ENCODE assay signal across 8 cellular contexts in the genomic region with DNA sequence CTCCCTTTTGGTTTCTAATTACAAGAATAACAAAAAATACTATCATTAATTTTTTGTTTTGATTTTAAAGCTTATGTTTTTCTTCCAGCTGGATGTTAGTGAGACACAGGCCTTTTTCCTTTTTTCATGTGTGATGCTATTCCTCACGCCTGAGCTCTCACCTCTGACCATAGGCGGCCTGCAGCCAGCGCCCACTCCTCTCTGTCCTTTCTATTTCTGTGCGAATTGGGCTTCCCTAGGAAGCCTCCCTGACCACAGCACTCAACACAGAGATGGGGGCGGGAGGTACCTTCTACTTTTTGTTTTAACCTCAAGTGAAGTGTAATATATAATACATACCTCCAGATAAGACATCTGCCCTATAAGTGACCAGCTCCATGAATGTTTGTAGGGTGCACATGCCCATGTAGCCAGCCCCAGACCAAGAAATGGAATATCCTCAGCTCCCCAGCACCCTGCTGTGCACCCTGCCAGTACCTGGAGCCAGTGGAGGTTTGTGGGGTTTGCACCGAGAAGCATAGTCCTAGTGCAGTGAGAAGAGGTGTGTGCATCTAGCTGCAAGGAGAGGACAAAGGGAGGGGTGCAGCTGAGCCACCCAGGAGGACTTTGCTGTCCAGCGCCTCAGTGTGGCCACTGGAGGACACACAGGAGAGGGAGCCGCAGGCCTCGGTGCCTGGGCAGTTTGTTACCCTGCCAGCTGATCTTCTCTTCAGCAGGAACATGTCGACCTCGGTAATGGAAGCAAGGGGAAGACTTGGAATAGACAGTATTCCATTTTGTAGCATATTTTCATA. TPM values are rescaled to one million over a fixed set of nuclear protein-coding genes. Genes with fewer than 3 reads are reported as not detected.
A peak's percentile ranks its signal among the peaks of the same experiment; 100 is the strongest.
DNase-seq lines count a peak whose midpoint lies in the region; ATAC-seq and TF ChIP-seq lines count a peak whose summit lies in the region.

No MANE protein-coding gene starts in this region.

- 0 out of 2 replicates have a peak, but pooled peaks cover 4% of the 10 kb centered on the region for H3F3A ChIP-seq in GM23338 (replicated peaks; ENCODE audit: low read depth)

- TF ChIP-seq CTCF in AG04450 (IDR thresholded peaks at IDR 0.05; ENCODE audit: low read depth, low read length) (peak; percentile 28; the same call in 1 of the 2 replicates), GM23338 (conservative IDR thresholded peaks at IDR 0.05; ENCODE audit: low read depth in 2 of 2) (peak; percentile 64 to 83), body of pancreas (IDR thresholded peaks at IDR 0.05) (peak; percentile 20 to 69 (median 53))

- H3K4me2 ChIP-seq in GM23338: no peak overlapping the region

- TF ChIP-seq POLR2A in body of pancreas (IDR thresholded peaks at IDR 0.05): no peak

- no peaks in the 10 kb centered on the region for H3K9me2 ChIP-seq in GM23338 (ENCODE audit: insufficient read depth)

- H3K36me3 ChIP-seq in GM23338 (ENCODE audit: insufficient read depth) (peaks cover 35% of the 10 kb centered on the region), body of pancreas (replicated peaks in 1 of 2; ENCODE audit: insufficient read depth in 1 of 2, low read depth in 2 of 2) (peaks cover 0 to 16% of the 10 kb centered on the region in 2 donors), SJCRH30 (no peaks in the 10 kb centered on the region; the same call in 1 of the 2 replicates)

- H3K4me1 ChIP-seq in GM23338 (ENCODE audit: insufficient read depth): no peaks in the 10 kb centered on the region
- peaks cover 63% of the 10 kb centered on the region for H3K4me1 ChIP-seq in body of pancreas
- no peaks in the 10 kb centered on the region for H3K4me1 ChIP-seq in SJCRH30

- intact Hi-C loops in body of pancreas (cut with DNase I): no loop called here

- H3K27ac ChIP-seq in AG04450 (ENCODE audit: low read depth, low read length) (no peak overlapping the region), GM23338 (ENCODE audit: low read depth) (no peak overlapping the region; the same call in 1 of the 2 replicates), body of pancreas (peak overlapping the region in 1 of 4 donors; percentile 7), SJCRH30 (no peak overlapping the region)

- H4K20me1 ChIP-seq in GM23338 (replicated peaks; ENCODE audit: insufficient read depth): peaks cover 19% of the 10 kb centered on the region

- WGBS in body of pancreas, 2 donors: 47 to 71% methylated on average over 9 to 11 of the region's 11 CpGs

- no peak overlapping the region for H3K4me3 Mint-ChIP-seq in GM23338

- POLR2A ChIA-PET in AG04450 (lab: Yijun Ruan, JAX): no interaction called here

- H3K27ac Mint-ChIP-seq in GM23338: no peak overlapping the region

- H3K4me3 ChIP-seq in AG04450 (ENCODE audit: low read depth, low read length) (no peak overlapping the region), GM23338 (no peak overlapping the region), body of pancreas (no peak overlapping the region), SJCRH30 (no peak overlapping the region)

- ATAC-seq in GM23338 (peak; percentile 98), body of pancreas (peak; percentile 83), HG03139 (IDR thresholded peaks at IDR 0.05; ENCODE audit: unreplicated experiment) (no peak)

- DNase-seq in AG04450 (ENCODE audit: low read depth, low spot score): no peak
- peak; percentile 78 for DNase-seq in GM23338 (ENCODE audit: low spot score)
- peak; percentile 70 to 80 (median 74) for DNase-seq in body of pancreas
- peak; percentile 62 for DNase-seq in left kidney (ENCODE audit: low read depth, low spot score)
- no peak for DNase-seq in SJCRH30
- no peak for DNase-seq in inferior parietal cortex (ENCODE audit: extremely low spot score)
- DNase-seq in T-helper 9 cell: no peak

- H3K36me3 Mint-ChIP-seq in GM23338 (ENCODE audit: low read depth): peaks cover 79% of the 10 kb centered on the region

- H3K9me3 ChIP-seq in AG04450 (ENCODE audit: control insufficient read depth, insufficient read depth, low read length) (peaks cover 3% of the 10 kb centered on the region; the same call in 1 of the 2 replicates), body of pancreas (no peaks in the 10 kb centered on the region), SJCRH30 (replicated peaks) (no peaks in the 10 kb centered on the region)

- no peaks in the 10 kb centered on the region; the same call in 2 of the 3 replicates for H3K4me1 Mint-ChIP-seq in GM23338

- no peak overlapping the region for H2AFZ ChIP-seq in GM23338

- H3K27me3 ChIP-seq in AG04450 (ENCODE audit: control insufficient read depth, insufficient read depth, low read length) (no peaks in the 10 kb centered on the region), GM23338 (ENCODE audit: insufficient read depth) (no peaks in the 10 kb centered on the region), body of pancreas (no peaks in the 10 kb centered on the region), SJCRH30 (no peaks in the 10 kb centered on the region)

- CTCF ChIA-PET in AG04450 (lab: Charles Lee): interaction anchor here (1.2 to 2.7 kb wide), 2 partner anchors 58 to 80 kb away, joined by 3 to 11 read pairs; no protein-coding TSS in a partner anchor

- no peaks in the 10 kb centered on the region for H3K9me3 Mint-ChIP-seq in GM23338

- peaks cover 2% of the 10 kb centered on the region for H3K27me3 Mint-ChIP-seq in GM23338 (ENCODE audit: insufficient read depth, low read depth, poor library complexity)

- peaks cover 9% of the 10 kb centered on the region; the same call in 1 of the 2 replicates for H3K79me2 ChIP-seq in GM23338 (replicated peaks; ENCODE audit: insufficient read depth)

TF ChIP-seq in GM23338, 12 proteins besides CTCF, POLR2A, EP300 and RAD21 (continues in another document):
- TF ChIP-seq NANOG (IDR thresholded peaks at IDR 0.05; ENCODE audit: borderline replicate concordance): no peak

RNA-seq across cellular contexts. Expression of gene BNIP3, which starts 38.5 kb away (rescaled TPM):
- polyA plus RNA-seq in AG04450 (2011; rRNA removed): 68.6 and 73.5 TPM in 2 replicates
- polyA minus RNA-seq in AG04450 (2011; rRNA and poly(A)+ RNA removed): 31.2 and 36.1 TPM in 2 replicates
- total RNA-seq in GM23338 (2014; rRNA removed; shearing (Covaris generic)): 48.8 and 75.0 TPM in 2 replicates
- 41.1 and 46.3 TPM in 2 replicates for polyA plus RNA-seq in GM23338 (2016; fragmentation: Nextera tagmentation; extraction: Ambion mirVana)
- 100 to 1,000 TPM; 147 to 158 TPM for total RNA-seq in body of pancreas
- 45.6 and 46.9 TPM in 2 replicates for total RNA-seq in SJCRH30 (2014; rRNA removed; shearing (Covaris generic))

RNA-seq across cellular contexts. Expression of gene PPP2R2D, which starts 42.4 kb away (rescaled TPM):
- polyA plus RNA-seq in AG04450 (2011; rRNA removed) (27.2 and 27.9 TPM in 2 replicates), GM23338 (2016; fragmentation: Nextera tagmentation; extraction: Ambion mirVana) (28.8 and 30.5 TPM in 2 replicates)
- polyA minus RNA-seq in AG04450 (2011; rRNA and poly(A)+ RNA removed): 28.0 and 33.3 TPM in 2 replicates
- total RNA-seq in GM23338 (2014; rRNA removed; shearing (Covaris generic)): 33.7 and 35.8 TPM in 2 replicates
- 10 to 100 TPM; 43.1 to 52.4 TPM for total RNA-seq in body of pancreas
- total RNA-seq in SJCRH30 (2014; rRNA removed; shearing (Covaris generic)): 30.6 and 35.1 TPM in 2 replicates

Comparison
In these comparisons a context has a peak if more than half of its experiments do, and no peak if none do; other contexts are left out.
1. DNase-seq: peak in GM23338 (single experiment), body of pancreas (4 of 4) and left kidney (single experiment); none in AG04450 (single experiment), SJCRH30 (0 of 2), inferior parietal cortex (single experiment) and T-helper 9 cell (single experiment).
2. Peak in every context shown above with its lines, with median percentiles within 50 percentile points of each other: CTCF ChIP-seq.